In the genomic region with DNA sequence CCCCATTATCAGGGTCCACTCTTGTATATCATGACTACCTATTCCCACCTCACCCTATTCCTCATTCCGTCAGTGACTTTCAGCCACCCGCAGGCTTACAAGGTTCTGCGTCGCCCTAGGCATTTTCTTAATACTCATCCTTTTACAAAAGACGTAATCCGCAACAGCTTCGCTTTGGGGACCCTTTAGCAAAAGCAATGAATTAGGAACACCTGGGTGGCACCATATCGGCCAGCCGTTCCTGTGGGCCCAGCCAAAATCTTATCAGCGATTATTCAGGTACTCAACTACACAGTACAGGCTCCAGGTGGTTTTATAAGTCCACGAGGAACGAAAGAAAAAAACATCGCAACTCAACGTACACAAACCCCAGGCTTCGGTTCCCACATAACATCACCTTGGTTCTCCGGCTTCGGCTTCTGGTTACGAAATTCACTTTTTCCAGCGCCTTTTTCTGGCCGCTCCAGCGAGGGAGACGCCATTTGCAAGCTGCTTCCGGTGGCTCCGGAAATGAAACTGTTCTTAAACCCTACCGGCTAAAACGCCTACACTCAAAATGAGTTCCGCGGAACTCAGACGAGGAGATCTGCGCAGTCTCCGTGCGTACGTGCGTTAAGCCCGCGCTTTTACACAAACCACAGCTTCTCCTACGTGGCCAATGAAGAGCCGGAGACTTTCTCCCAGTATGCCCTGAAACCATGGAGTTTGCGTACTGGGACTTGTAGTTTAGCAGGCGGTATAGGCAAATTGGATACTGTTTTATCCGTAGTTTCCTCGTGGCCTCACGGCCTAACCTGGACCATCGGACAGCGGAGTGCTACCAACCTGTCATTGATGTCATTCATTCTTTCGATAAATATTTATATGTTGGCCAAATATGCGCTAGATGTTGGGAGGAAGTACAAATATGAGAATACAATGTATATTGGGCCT, we compare ENCODE assay signal across 1 cellular context.
TF ChIP-seq lines count a peak whose summit lies in the region.

A gene (minus strand): TSS at position 494 of the 933 bp plus-strand sequence. CDS start 12 bp downstream, at position 482.

TF ChIP-seq in WTC11, 78 proteins besides CTCF, POLR2A, EP300 and RAD21 (continued from another document):
- TF ChIP-seq, protein P1, sequence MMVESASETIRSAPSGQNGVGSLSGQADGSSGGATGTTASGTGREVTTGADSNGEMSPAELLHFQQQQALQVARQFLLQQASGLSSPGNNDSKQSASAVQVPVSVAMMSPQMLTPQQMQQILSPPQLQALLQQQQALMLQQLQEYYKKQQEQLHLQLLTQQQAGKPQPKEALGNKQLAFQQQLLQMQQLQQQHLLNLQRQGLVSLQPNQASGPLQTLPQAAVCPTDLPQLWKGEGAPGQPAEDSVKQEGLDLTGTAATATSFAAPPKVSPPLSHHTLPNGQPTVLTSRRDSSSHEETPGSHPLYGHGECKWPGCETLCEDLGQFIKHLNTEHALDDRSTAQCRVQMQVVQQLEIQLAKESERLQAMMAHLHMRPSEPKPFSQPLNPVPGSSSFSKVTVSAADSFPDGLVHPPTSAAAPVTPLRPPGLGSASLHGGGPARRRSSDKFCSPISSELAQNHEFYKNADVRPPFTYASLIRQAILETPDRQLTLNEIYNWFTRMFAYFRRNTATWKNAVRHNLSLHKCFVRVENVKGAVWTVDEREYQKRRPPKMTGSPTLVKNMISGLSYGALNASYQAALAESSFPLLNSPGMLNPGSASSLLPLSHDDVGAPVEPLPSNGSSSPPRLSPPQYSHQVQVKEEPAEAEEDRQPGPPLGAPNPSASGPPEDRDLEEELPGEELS (CRISPR knock-in tag; IDR thresholded peaks at IDR 0.05) = no peak
- TF ChIP-seq NFE2L1 (CRISPR knock-in tag; IDR thresholded peaks at IDR 0.05) (no peak), SOX15 (CRISPR knock-in tag; IDR thresholded peaks at IDR 0.05) (no peak), GTF2I (CRISPR knock-in tag; conservative IDR thresholded peaks at IDR 0.05) (no peak), FOXJ3 (CRISPR knock-in tag; IDR thresholded peaks at IDR 0.05; ENCODE audit: borderline replicate concordance) (no peak), CREM (CRISPR knock-in tag; IDR thresholded peaks at IDR 0.05) (peak; percentile 82), FOXP1 (CRISPR knock-in tag; IDR thresholded peaks at IDR 0.05; ENCODE audit: borderline replicate concordance) (no peak), CREB1 (CRISPR knock-in tag; IDR thresholded peaks at IDR 0.05) (no peak), NFATC4 (CRISPR knock-in tag; IDR thresholded peaks at IDR 0.05) (no peak)
- TF ChIP-seq, protein P2, sequence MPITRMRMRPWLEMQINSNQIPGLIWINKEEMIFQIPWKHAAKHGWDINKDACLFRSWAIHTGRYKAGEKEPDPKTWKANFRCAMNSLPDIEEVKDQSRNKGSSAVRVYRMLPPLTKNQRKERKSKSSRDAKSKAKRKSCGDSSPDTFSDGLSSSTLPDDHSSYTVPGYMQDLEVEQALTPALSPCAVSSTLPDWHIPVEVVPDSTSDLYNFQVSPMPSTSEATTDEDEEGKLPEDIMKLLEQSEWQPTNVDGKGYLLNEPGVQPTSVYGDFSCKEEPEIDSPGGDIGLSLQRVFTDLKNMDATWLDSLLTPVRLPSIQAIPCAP (CRISPR knock-in tag; IDR thresholded peaks at IDR 0.05) = no peak
- TF ChIP-seq, protein P3, sequence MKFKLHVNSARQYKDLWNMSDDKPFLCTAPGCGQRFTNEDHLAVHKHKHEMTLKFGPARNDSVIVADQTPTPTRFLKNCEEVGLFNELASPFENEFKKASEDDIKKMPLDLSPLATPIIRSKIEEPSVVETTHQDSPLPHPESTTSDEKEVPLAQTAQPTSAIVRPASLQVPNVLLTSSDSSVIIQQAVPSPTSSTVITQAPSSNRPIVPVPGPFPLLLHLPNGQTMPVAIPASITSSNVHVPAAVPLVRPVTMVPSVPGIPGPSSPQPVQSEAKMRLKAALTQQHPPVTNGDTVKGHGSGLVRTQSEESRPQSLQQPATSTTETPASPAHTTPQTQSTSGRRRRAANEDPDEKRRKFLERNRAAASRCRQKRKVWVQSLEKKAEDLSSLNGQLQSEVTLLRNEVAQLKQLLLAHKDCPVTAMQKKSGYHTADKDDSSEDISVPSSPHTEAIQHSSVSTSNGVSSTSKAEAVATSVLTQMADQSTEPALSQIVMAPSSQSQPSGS (CRISPR knock-in tag; IDR thresholded peaks at IDR 0.05; ENCODE audit: borderline replicate concordance, low read depth) = no peak
- TF ChIP-seq, protein P4, sequence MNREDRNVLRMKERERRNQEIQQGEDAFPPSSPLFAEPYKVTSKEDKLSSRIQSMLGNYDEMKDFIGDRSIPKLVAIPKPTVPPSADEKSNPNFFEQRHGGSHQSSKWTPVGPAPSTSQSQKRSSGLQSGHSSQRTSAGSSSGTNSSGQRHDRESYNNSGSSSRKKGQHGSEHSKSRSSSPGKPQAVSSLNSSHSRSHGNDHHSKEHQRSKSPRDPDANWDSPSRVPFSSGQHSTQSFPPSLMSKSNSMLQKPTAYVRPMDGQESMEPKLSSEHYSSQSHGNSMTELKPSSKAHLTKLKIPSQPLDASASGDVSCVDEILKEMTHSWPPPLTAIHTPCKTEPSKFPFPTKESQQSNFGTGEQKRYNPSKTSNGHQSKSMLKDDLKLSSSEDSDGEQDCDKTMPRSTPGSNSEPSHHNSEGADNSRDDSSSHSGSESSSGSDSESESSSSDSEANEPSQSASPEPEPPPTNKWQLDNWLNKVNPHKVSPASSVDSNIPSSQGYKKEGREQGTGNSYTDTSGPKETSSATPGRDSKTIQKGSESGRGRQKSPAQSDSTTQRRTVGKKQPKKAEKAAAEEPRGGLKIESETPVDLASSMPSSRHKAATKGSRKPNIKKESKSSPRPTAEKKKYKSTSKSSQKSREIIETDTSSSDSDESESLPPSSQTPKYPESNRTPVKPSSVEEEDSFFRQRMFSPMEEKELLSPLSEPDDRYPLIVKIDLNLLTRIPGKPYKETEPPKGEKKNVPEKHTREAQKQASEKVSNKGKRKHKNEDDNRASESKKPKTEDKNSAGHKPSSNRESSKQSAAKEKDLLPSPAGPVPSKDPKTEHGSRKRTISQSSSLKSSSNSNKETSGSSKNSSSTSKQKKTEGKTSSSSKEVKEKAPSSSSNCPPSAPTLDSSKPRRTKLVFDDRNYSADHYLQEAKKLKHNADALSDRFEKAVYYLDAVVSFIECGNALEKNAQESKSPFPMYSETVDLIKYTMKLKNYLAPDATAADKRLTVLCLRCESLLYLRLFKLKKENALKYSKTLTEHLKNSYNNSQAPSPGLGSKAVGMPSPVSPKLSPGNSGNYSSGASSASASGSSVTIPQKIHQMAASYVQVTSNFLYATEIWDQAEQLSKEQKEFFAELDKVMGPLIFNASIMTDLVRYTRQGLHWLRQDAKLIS (CRISPR knock-in tag; IDR thresholded peaks at IDR 0.05; ENCODE audit: borderline replicate concordance) = no peak
